3 cellular contexts compared by ENCODE assay signal in the genomic region with DNA sequence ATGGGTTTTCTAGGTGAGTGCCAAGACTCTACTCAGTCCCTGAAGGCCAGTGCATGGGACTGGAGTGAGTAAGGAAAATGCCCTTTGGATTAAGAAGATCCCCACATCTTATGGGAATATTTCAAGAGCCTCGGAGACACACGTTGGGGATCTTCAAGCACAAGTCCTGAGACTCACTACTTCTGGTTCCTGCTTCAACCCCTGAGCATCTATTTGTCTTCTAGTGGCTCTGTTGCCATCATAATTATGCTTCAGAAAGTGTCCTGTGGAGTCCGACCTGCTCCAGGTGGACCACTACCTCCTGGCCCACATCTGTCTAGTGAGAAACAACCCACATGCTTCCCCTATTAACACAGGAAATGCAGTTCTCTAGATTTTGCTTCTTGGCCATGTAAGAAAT.
TF ChIP-seq lines count a peak whose summit lies in the region.

A gene (minus strand): TSS at position 101 of the 400 bp plus-strand sequence. CDS start 12,670 bp downstream, outside the sequence.

TF ChIP-seq in GM23338, 12 proteins besides CTCF, POLR2A, EP300 and RAD21:
- TF ChIP-seq CREB1 (CRISPR knock-in tag; IDR thresholded peaks at IDR 0.05; ENCODE audit: low read depth) (no peak), JUNB (IDR thresholded peaks at IDR 0.05; ENCODE audit: unreplicated experiment) (no peak), ZNF331 (CRISPR knock-in tag; IDR thresholded peaks at IDR 0.05; ENCODE audit: low read depth) (no peak), EZH2 (IDR thresholded peaks at IDR 0.05; ENCODE audit: low read depth, unreplicated experiment) (no peak), EZH2phosphoT487 (IDR thresholded peaks at IDR 0.05; ENCODE audit: unreplicated experiment) (no peak), ZNF114 (CRISPR knock-in tag; IDR thresholded peaks at IDR 0.05) (no peak), STAT1 (IDR thresholded peaks at IDR 0.05; ENCODE audit: unreplicated experiment) (no peak), NANOG (IDR thresholded peaks at IDR 0.05; ENCODE audit: borderline replicate concordance) (no peak), POLR2AphosphoS5 (IDR thresholded peaks at IDR 0.05; ENCODE audit: low read depth) (no peak)

TF ChIP-seq in HCT116, 20 proteins besides CTCF, POLR2A, EP300 and RAD21:
- TF ChIP-seq ZNF274 (IDR thresholded peaks at IDR 0.05; ENCODE audit: low read depth, low read length) (no peak), EGR1 (IDR thresholded peaks at IDR 0.05; ENCODE audit: low read depth) (no peak), EZH2phosphoT487 (IDR thresholded peaks at IDR 0.05; ENCODE audit: borderline replicate concordance) (no peak), POLR2AphosphoS5 (IDR thresholded peaks at IDR 0.05; ENCODE audit: low read depth, low read length) (no peak), CBX3 (IDR thresholded peaks at IDR 0.05; ENCODE audit: low read depth) (no peak), CEBPB (IDR thresholded peaks at IDR 0.05; ENCODE audit: low read depth) (no peak), ELF1 (IDR thresholded peaks at IDR 0.05; ENCODE audit: borderline replicate concordance, low read depth) (no peak), SIN3A (IDR thresholded peaks at IDR 0.05; ENCODE audit: low read depth) (no peak)
- TF ChIP-seq, protein P1, sequence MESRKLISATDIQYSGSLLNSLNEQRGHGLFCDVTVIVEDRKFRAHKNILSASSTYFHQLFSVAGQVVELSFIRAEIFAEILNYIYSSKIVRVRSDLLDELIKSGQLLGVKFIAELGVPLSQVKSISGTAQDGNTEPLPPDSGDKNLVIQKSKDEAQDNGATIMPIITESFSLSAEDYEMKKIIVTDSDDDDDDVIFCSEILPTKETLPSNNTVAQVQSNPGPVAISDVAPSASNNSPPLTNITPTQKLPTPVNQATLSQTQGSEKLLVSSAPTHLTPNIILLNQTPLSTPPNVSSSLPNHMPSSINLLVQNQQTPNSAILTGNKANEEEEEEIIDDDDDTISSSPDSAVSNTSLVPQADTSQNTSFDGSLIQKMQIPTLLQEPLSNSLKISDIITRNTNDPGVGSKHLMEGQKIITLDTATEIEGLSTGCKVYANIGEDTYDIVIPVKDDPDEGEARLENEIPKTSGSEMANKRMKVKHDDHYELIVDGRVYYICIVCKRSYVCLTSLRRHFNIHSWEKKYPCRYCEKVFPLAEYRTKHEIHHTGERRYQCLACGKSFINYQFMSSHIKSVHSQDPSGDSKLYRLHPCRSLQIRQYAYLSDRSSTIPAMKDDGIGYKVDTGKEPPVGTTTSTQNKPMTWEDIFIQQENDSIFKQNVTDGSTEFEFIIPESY (IDR thresholded peaks at IDR 0.05; ENCODE audit: extremely low read depth, insufficient replicate concordance, low read length), result no peak
- TF ChIP-seq, protein P2, sequence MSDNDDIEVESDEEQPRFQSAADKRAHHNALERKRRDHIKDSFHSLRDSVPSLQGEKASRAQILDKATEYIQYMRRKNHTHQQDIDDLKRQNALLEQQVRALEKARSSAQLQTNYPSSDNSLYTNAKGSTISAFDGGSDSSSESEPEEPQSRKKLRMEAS (IDR thresholded peaks at IDR 0.05), result no peak
- TF ChIP-seq, protein P3, sequence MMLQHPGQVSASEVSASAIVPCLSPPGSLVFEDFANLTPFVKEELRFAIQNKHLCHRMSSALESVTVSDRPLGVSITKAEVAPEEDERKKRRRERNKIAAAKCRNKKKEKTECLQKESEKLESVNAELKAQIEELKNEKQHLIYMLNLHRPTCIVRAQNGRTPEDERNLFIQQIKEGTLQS (IDR thresholded peaks at IDR 0.05), result no peak

TF ChIP-seq in H1, 55 proteins besides CTCF, POLR2A, EP300 and RAD21:
- TF ChIP-seq CHD2 (IDR thresholded peaks at IDR 0.05; ENCODE audit: low read length) (no peak), GABPA (IDR thresholded peaks at IDR 0.05; ENCODE audit: borderline replicate concordance, insufficient read depth, low read length) (no peak), POLR2AphosphoS5 (IDR thresholded peaks at IDR 0.05; ENCODE audit: low read depth, low read length) (no peak), NANOG (IDR thresholded peaks at IDR 0.05; ENCODE audit: insufficient read depth, low read depth, low read length, poor library complexity, severe bottlenecking) (no peak), ZNF274 (IDR thresholded peaks at IDR 0.05; ENCODE audit: borderline replicate concordance, extremely low read depth, low read length) (no peak), BRCA1 (IDR thresholded peaks at IDR 0.05; ENCODE audit: low read depth, low read length) (no peak), SIRT6 (IDR thresholded peaks at IDR 0.05; ENCODE audit: low read length) (no peak)
- TF ChIP-seq, protein P3 (IDR thresholded peaks at IDR 0.05; ENCODE audit: insufficient read depth, low read depth, low read length), result no peak
